ENCODE assay signal across 8 cellular contexts in the genomic region with DNA sequence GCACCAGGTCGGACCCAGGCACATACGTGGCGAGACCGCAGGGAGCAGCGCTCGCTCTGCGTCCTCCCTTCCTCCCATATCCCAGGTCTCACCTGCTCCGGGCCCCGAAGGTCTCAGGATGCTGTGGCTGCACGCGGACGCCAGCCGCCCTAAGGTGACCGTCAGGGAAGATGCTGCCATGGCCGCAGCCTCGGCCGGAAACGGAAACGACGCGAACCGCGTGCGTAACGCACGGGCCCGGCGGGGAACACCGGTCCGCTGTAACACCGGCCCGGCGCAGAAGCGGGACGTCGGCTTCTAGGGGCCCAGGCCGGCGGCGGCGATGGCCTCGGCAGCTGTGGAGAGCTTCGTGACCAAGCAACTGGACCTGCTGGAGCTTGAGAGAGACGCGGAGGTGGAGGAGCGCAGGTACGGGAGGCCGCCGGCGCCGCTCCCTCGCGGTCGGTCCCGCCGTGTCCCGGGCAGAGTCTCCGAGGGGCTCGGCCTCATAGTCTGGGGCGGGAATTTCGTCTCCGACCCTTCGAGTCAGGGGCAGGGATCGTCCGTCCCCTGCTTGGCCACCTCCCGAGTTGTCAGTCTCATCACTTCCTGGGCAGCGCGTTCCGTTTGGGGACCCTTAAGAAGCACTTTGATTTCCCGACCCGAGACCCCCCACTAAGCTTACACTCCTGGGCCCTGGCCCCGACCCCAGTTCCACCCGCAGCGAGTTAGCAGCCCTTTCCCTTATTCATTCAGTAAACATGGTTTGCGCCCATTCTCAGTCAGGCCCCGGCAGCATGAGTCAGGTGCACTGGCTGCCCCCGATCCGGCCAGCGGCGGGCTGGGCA. TPM values are rescaled to one million over a fixed set of nuclear protein-coding genes. Genes with fewer than 3 reads are reported as not detected.
DNase-seq lines count a peak whose midpoint lies in the region; ATAC-seq, FAIRE-seq and TF ChIP-seq lines count a peak whose summit lies in the region.

A gene (plus strand): TSS at position 261 of the 827 bp plus-strand sequence. CDS start 62 bp downstream, at position 323.
A gene (minus strand): TSS at position 202 of the 827 bp plus-strand sequence. CDS start 22 bp downstream, at position 180.

- TF ChIP-seq CTCF in CD14-positive monocyte (IDR thresholded peaks at IDR 0.05) (no peak), endothelial cell of umbilical vein (IDR thresholded peaks at IDR 0.05; ENCODE audit: extremely low read depth in 1 of 2, insufficient read depth in 1 of 2, low read depth in 1 of 2, low read length in 2 of 2) (no peak)

- intact Hi-C loops in CD14-positive monocyte (cut with micrococcal nuclease) (loop anchor here (5.0 to 10.0 kb wide), 4 partner anchors 62 to 1291 kb away; a partner anchor contains a TSS), endothelial cell of umbilical vein (cut with micrococcal nuclease) (loop anchor here (1.0 to 10.0 kb wide), 2 partner anchors 63 to 181 kb away; a partner anchor contains a TSS)

- peaks cover 0 to 3% (median 0%) of the 10 kb centered on the region in 3 donors for H3K27me3 Mint-ChIP-seq in CD14-positive monocyte (ENCODE audit: low read depth in 3 of 3)

- dilution Hi-C loops in endothelial cell of umbilical vein (cut with MboI; ENCODE audit: extremely low pct_ligation_motif_present, low sequenced_read_pairs), result no loop called here

- no peaks in the 10 kb centered on the region for H3K4me1 ChIP-seq in NT2/D1 (ENCODE audit: insufficient read depth, insufficient read length)
- peaks cover 14% of the 10 kb centered on the region for H3K4me1 ChIP-seq in endothelial cell of umbilical vein (ENCODE audit: control insufficient read depth, extremely low read depth, insufficient read depth, low read length)

- peaks cover 41 to 44% of the 10 kb centered on the region in 2 donors for H3K36me3 Mint-ChIP-seq in CD14-positive monocyte

- peak within 1 kb of the TSS; percentile 96 for H3K9ac ChIP-seq in NT2/D1 (ENCODE audit: insufficient read length, low read depth)
- peak within 1 kb of the TSS; percentile 76 for H3K9ac ChIP-seq in endothelial cell of umbilical vein (replicated peaks; ENCODE audit: extremely low read depth, insufficient read depth, low read length)

- CTCF ChIA-PET in endothelial cell of umbilical vein (lab: Charles Lee), result interaction anchor here (1.2 kb wide), 1 partner anchor 141 kb away, joined by 3 read pairs; no protein-coding TSS in a partner anchor

- peak within 1 kb of the TSS; percentile 79 for H3K4me2 ChIP-seq in endothelial cell of umbilical vein (ENCODE audit: insufficient read depth, low read length)

- H3K27me3 ChIP-seq in NT2/D1 (ENCODE audit: insufficient read depth, insufficient read length) (no peaks in the 10 kb centered on the region), endothelial cell of umbilical vein (ENCODE audit: control insufficient read depth in 2 of 2, insufficient read depth in 2 of 2, low read length in 2 of 2) (no peaks in the 10 kb centered on the region)

- no peaks in the 10 kb centered on the region for H4K20me1 ChIP-seq in endothelial cell of umbilical vein (replicated peaks; ENCODE audit: control insufficient read depth, extremely low read depth, insufficient read depth, low read length)

- H3K9me3 ChIP-seq in NT2/D1 (ENCODE audit: insufficient read depth, low read length) (no peaks in the 10 kb centered on the region), endothelial cell of umbilical vein (replicated peaks; ENCODE audit: control insufficient read depth, insufficient read depth, low read length) (no peaks in the 10 kb centered on the region)

- no TSS peak for BruUV-seq in endothelial cell of umbilical vein (replicated peaks; lab: Mats Ljungman, UMichigan)

- FAIRE-seq in endothelial cell of umbilical vein (lab: Jason Lieb, UNC), result peak; percentile 65

- peak within 1 kb of the TSS; percentile 73 for H2AFZ ChIP-seq in endothelial cell of umbilical vein (ENCODE audit: low read depth, low read length)

- no peaks in the 10 kb centered on the region for H3K9me3 Mint-ChIP-seq in CD14-positive monocyte

- H3K36me3 ChIP-seq in NT2/D1 (ENCODE audit: insufficient read depth, insufficient read length, low read length), result peaks cover 54% of the 10 kb centered on the region
- H3K36me3 ChIP-seq in endothelial cell of umbilical vein (ENCODE audit: control insufficient read depth in 2 of 2, extremely low read depth in 1 of 2, insufficient read depth in 2 of 2, low read length in 2 of 2), result peaks cover 0 to 12% of the 10 kb centered on the region in 2 experiments

- peak within 1 kb of the TSS; percentile 92 to 97 (median 94) for H3K27ac Mint-ChIP-seq in CD14-positive monocyte

- peak within 1 kb of the TSS; percentile 40 for H3K27ac ChIP-seq in endothelial cell of umbilical vein (ENCODE audit: insufficient read depth, low read depth, low read length)

- H3K4me1 Mint-ChIP-seq in CD14-positive monocyte, result peaks cover 36% of the 10 kb centered on the region

- ATAC-seq in GM19372 (IDR thresholded peaks at IDR 0.05; ENCODE audit: low read depth, unreplicated experiment) (peak; percentile 87), HG03571 (IDR thresholded peaks at IDR 0.05; ENCODE audit: unreplicated experiment) (peak; percentile 84)

- TF ChIP-seq POLR2A in endothelial cell of umbilical vein (IDR thresholded peaks at IDR 0.05; ENCODE audit: low read depth, low read length), result peak; percentile 94

- H3K4me3 Mint-ChIP-seq in CD14-positive monocyte, result peak within 1 kb of the TSS; percentile 99 to 100

- H3K9me1 ChIP-seq in endothelial cell of umbilical vein (replicated peaks; ENCODE audit: control insufficient read depth, extremely low read depth, insufficient read depth, low read length), result no peaks in the 10 kb centered on the region

- POLR2A ChIA-PET in endothelial cell of umbilical vein (lab: Charles Lee), result no interaction called here

- H3K4me3 ChIP-seq in NT2/D1 (ENCODE audit: insufficient read length, low read depth), result peak within 1 kb of the TSS; percentile 98
- H3K4me3 ChIP-seq in endothelial cell of umbilical vein (replicated peaks in 1 of 3; ENCODE audit: insufficient read depth in 1 of 3, low read depth in 1 of 3, low read length in 3 of 3), result peak within 1 kb of the TSS; percentile 47 to 94 (median 81)

- H3K79me2 ChIP-seq in endothelial cell of umbilical vein (ENCODE audit: control insufficient read depth, insufficient read depth, low read length), result peaks cover 48% of the 10 kb centered on the region

- DNase-seq in CD14-positive monocyte (ENCODE audit: low spot score) (peak; percentile 89), NT2/D1 (ENCODE audit: low read depth, low spot score) (peak; percentile 80), endothelial cell of umbilical vein (ENCODE audit: low read depth, low spot score) (peak; percentile 81), midbrain (lab: John Stamatoyannopoulos, UW) (peak; percentile 85)
- peak; percentile 69 for DNase-seq in activated CD8-positive, alpha-beta memory T cell treated with anti-CD3 and anti-CD28 coated beads, Interleukin-2, amount 50 U/mL, for 24 hours (ENCODE audit: extremely low read depth)
- DNase-seq in stimulated activated CD8-positive, alpha-beta memory T cell treated with anti-CD3 and anti-CD28 coated beads, Interleukin-2, amount 100 ng/mL, for 1 hour (ENCODE audit: low read depth in 2 of 2), result peak; percentile 69 to 75

TF ChIP-seq in endothelial cell of umbilical vein, 7 proteins besides CTCF, POLR2A, EP300 and RAD21:
- TF ChIP-seq POLR2AphosphoS5 (IDR thresholded peaks at IDR 0.05; ENCODE audit: insufficient read depth, low read depth, low read length) (peak; percentile 93), JUN (IDR thresholded peaks at IDR 0.05; ENCODE audit: borderline replicate concordance, insufficient read depth, insufficient read length, low read depth) (no peak), EZH2 (IDR thresholded peaks at IDR 0.05; ENCODE audit: borderline replicate concordance, low read depth, low read length, severe bottlenecking) (no peak), GATA2 (IDR thresholded peaks at IDR 0.05; ENCODE audit: insufficient read depth, insufficient read length, low read depth, low read length) (no peak), MYC (IDR thresholded peaks at IDR 0.05; ENCODE audit: low read depth, low read length) (peak; percentile 87), FOS (IDR thresholded peaks at IDR 0.05; ENCODE audit: borderline replicate concordance, insufficient read depth, low read length) (no peak)
- TF ChIP-seq, protein P1, sequence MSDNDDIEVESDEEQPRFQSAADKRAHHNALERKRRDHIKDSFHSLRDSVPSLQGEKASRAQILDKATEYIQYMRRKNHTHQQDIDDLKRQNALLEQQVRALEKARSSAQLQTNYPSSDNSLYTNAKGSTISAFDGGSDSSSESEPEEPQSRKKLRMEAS (IDR thresholded peaks at IDR 0.05; ENCODE audit: insufficient read depth, insufficient read length), result peak; percentile 63

RNA-seq across cellular contexts. Expression of the first gene that starts in this region (rescaled TPM):
- polyA plus RNA-seq in CD14-positive monocyte, result 1 to 10 TPM; 3.9 to 6.0 TPM
- total RNA-seq in endothelial cell of umbilical vein, result 23.5 and 25.1 TPM in 2 replicates
- 10.9 and 12.8 TPM in 2 replicates for polyA plus RNA-seq in endothelial cell of umbilical vein
- 7.9 and 8.7 TPM in 2 replicates for polyA plus RNA-seq in endothelial cell of umbilical vein (2011; cell fraction: cytosol; rRNA removed)
- 57.3 and 60.2 TPM in 2 replicates for polyA plus RNA-seq in endothelial cell of umbilical vein (2011; cell fraction: nucleus; rRNA removed)
- 11.2 TPM in 2 replicates for polyA plus RNA-seq in endothelial cell of umbilical vein (2012)
- polyA minus RNA-seq in endothelial cell of umbilical vein, result 25.0 and 29.9 TPM in 2 replicates
- polyA minus RNA-seq in endothelial cell of umbilical vein (2011; cell fraction: cytosol; rRNA and poly(A)+ RNA removed), result 12.9 TPM
- 32.3 and 39.3 TPM in 2 replicates for polyA minus RNA-seq in endothelial cell of umbilical vein (2011; cell fraction: nucleus; rRNA and poly(A)+ RNA removed)

RNA-seq across cellular contexts. Expression of the second gene that starts in this region (rescaled TPM):
- polyA plus RNA-seq in CD14-positive monocyte (100 to 1,000 TPM; 104 to 138 TPM), endothelial cell of umbilical vein (65.5 and 69.1 TPM in 2 replicates)
- total RNA-seq in endothelial cell of umbilical vein, result 52.2 and 65.1 TPM in 2 replicates
- polyA plus RNA-seq in endothelial cell of umbilical vein (2011; cell fraction: cytosol; rRNA removed), result 65.8 and 68.3 TPM in 2 replicates
- polyA plus RNA-seq in endothelial cell of umbilical vein (2011; cell fraction: nucleus; rRNA removed), result 41.0 and 44.1 TPM in 2 replicates
- 86.5 and 87.5 TPM in 2 replicates for polyA plus RNA-seq in endothelial cell of umbilical vein (2012)
- polyA minus RNA-seq in endothelial cell of umbilical vein, result 30.8 and 46.2 TPM in 2 replicates
- 36.0 TPM for polyA minus RNA-seq in endothelial cell of umbilical vein (2011; cell fraction: cytosol; rRNA and poly(A)+ RNA removed)
- polyA minus RNA-seq in endothelial cell of umbilical vein (2011; cell fraction: nucleus; rRNA and poly(A)+ RNA removed), result 20.7 and 23.2 TPM in 2 replicates

Comparison
In these comparisons a context has a peak if more than half of its experiments do, and no peak if none do; other contexts are left out.
1. Peak in every context shown above with its lines: DNase-seq, ATAC-seq, H3K4me3 ChIP-seq and H3K27ac ChIP-seq.